8 cellular contexts compared by ENCODE assay signal in genomic region chr22:38706885-38707180, GRCh38. TPM values are rescaled to one million over a fixed set of nuclear protein-coding genes. Genes with fewer than 3 reads are reported as not detected.
DNase-seq lines count a peak whose midpoint lies in the region; ATAC-seq, FAIRE-seq and TF ChIP-seq lines count a peak whose summit lies in the region.

No MANE protein-coding gene starts in this region.

- H3K4me1 ChIP-seq in HUES6 (ENCODE audit: control insufficient read depth, insufficient read depth, low read length) (peaks cover 33% of the 10 kb centered on the region), mammary epithelial cell (ENCODE audit: insufficient read depth, low read length) (peaks cover 26% of the 10 kb centered on the region), mucosa of rectum (ENCODE audit: control insufficient read depth in 2 of 2, insufficient read depth in 2 of 2, low read length in 2 of 2) (peaks cover 23 to 27% of the 10 kb centered on the region in 2 donors)

- H3K79me2 ChIP-seq in mammary epithelial cell (ENCODE audit: insufficient read depth, low read length), result peaks cover 59% of the 10 kb centered on the region

- no peak for ATAC-seq in HG03378 (IDR thresholded peaks at IDR 0.05; ENCODE audit: unreplicated experiment)

- intact Hi-C loops in mammary epithelial cell (cut with micrococcal nuclease), result loop anchor here (1.0 to 5.0 kb wide), 2 partner anchors 11 to 205 kb away; no protein-coding TSS in a partner anchor

- H3K9me3 ChIP-seq in HUES6 (ENCODE audit: control insufficient read depth, insufficient read depth, low read depth, low read length), result no peaks in the 10 kb centered on the region
- no peaks in the 10 kb centered on the region for H3K9me3 ChIP-seq in mammary epithelial cell (replicated peaks; ENCODE audit: insufficient read depth, low read length)
- H3K9me3 ChIP-seq in mucosa of rectum (ENCODE audit: control insufficient read depth in 2 of 2, low read length in 2 of 2), result no peaks in the 10 kb centered on the region

- in situ Hi-C loops in mammary epithelial cell (cut with MboI; ENCODE audit: low sequenced_read_pairs in 2 of 2), result no loop called here

- peak overlapping the region; percentile 95 for H3K4me3 ChIP-seq in HUES6 (ENCODE audit: low read depth, low read length)
- peak overlapping the region; percentile 73 to 93 (median 84) for H3K4me3 ChIP-seq in mammary epithelial cell (replicated peaks in 1 of 3; ENCODE audit: insufficient read depth in 1 of 3, low read depth in 2 of 3, low read length in 3 of 3)
- H3K4me3 ChIP-seq in mucosa of rectum (ENCODE audit: low read length in 2 of 2), result peak overlapping the region; percentile 89 to 92

- WGBS in mammary epithelial cell (ENCODE audit: low coverage, missing lambda C conversion rate), result 9% methylated on average over 4 of the region's 4 CpGs

- H3K9ac ChIP-seq in HUES6 (ENCODE audit: low read length), result peak overlapping the region; percentile 77
- H3K9ac ChIP-seq in mammary epithelial cell (ENCODE audit: insufficient read depth, low read length), result peak overlapping the region; percentile 88
- H3K9ac ChIP-seq in mucosa of rectum (ENCODE audit: low read depth in 1 of 2, low read length in 2 of 2), result peak overlapping the region; percentile 91 to 99

- H2AFZ ChIP-seq in mammary epithelial cell (ENCODE audit: low read depth, low read length), result peak overlapping the region; percentile 81

- TSS peak; percentile 25 for BruUV-seq in mammary epithelial cell (replicated peaks; lab: Mats Ljungman, UMichigan)

- TF ChIP-seq CTCF in 22Rv1 (IDR thresholded peaks at IDR 0.05) (no peak), mammary epithelial cell (conservative IDR thresholded peaks at IDR 0.05 in 1 of 2, IDR thresholded peaks at IDR 0.05 in 1 of 2; ENCODE audit: extremely low read depth in 1 of 2, insufficient read depth in 1 of 2, low read depth in 1 of 2, low read length in 2 of 2) (no peak)

- H3K27ac ChIP-seq in 22Rv1 (peak overlapping the region; percentile 91), HUES6 (ENCODE audit: low read depth, low read length) (no peak overlapping the region), mammary epithelial cell (ENCODE audit: insufficient read depth, low read depth, low read length) (peak overlapping the region; percentile 86), mucosa of rectum (ENCODE audit: low read depth in 2 of 2, low read length in 2 of 2) (peak overlapping the region; percentile 95)

- peaks cover 6% of the 10 kb centered on the region for H4K20me1 ChIP-seq in mammary epithelial cell (ENCODE audit: insufficient read depth, low read length)

- no peak for FAIRE-seq in urothelium cell line (lab: Jason Lieb, UNC)

- DNase-seq in mammary epithelial cell (no peak), urothelium cell line (ENCODE audit: low spot score) (no peak), DMS53 (lab: John Stamatoyannopoulos, UW) (no peak), amygdala (lab: John Stamatoyannopoulos, UW) (no peak)

- H3K4me2 ChIP-seq in mammary epithelial cell (ENCODE audit: insufficient read depth, low read depth, low read length), result peak overlapping the region; percentile 93

- dilution Hi-C loops in mammary epithelial cell (cut with HindIII; ENCODE audit: low sequenced_read_pairs), result no loop called here

- H3K36me3 ChIP-seq in HUES6 (ENCODE audit: control insufficient read depth, insufficient read depth, low read length) (peaks cover 18% of the 10 kb centered on the region), mammary epithelial cell (ENCODE audit: insufficient read depth, low read length) (peaks cover 7% of the 10 kb centered on the region), mucosa of rectum (ENCODE audit: control insufficient read depth in 2 of 2, insufficient read depth in 2 of 2, low read length in 2 of 2) (peaks cover 0 to 21% of the 10 kb centered on the region in 2 donors)

- CTCF ChIA-PET in mammary epithelial cell (lab: Charles Lee; ENCODE audit: low non-redundant PET), result no interaction called here

- H3K27me3 ChIP-seq in HUES6 (ENCODE audit: control insufficient read depth, insufficient read depth, low read length) (no peaks in the 10 kb centered on the region), mammary epithelial cell (ENCODE audit: insufficient read depth, low read length) (no peaks in the 10 kb centered on the region), mucosa of rectum (ENCODE audit: control insufficient read depth in 2 of 2, insufficient read depth in 2 of 2, low read length in 2 of 2) (no peaks in the 10 kb centered on the region)

RNA-seq across cellular contexts. Expression of gene GTPBP1, which starts 1.1 kb away (rescaled TPM):
- 10 to 100 TPM; 23.0 to 47.4 TPM for total RNA-seq in mammary epithelial cell
- 20.1 TPM for polyA plus RNA-seq in mammary epithelial cell
- polyA minus RNA-seq in mammary epithelial cell, result 33.3 TPM

RNA-seq across cellular contexts. Expression of gene JOSD1, which starts 6.1 kb away (rescaled TPM):
- 10 to 100 TPM; 51.5 to 64.5 TPM for total RNA-seq in mammary epithelial cell
- polyA plus RNA-seq in mammary epithelial cell, result 42.8 TPM
- polyA minus RNA-seq in mammary epithelial cell, result 68.6 TPM

RNA-seq across cellular contexts. Expression of gene TOMM22, which starts 25.1 kb away (rescaled TPM):
- total RNA-seq in mammary epithelial cell, result 10 to 100 TPM; 56.5 to 76.7 TPM
- polyA plus RNA-seq in mammary epithelial cell, result 52.0 TPM
- polyA minus RNA-seq in mammary epithelial cell, result 20.8 TPM

RNA-seq across cellular contexts. Expression of gene SUN2, which starts 49.0 kb away (rescaled TPM):
- total RNA-seq in mammary epithelial cell, result 100 to 1,000 TPM in 1 of 2 donors, 10 to 100 TPM in 1; 70.3 to 106 TPM
- polyA plus RNA-seq in mammary epithelial cell, result 39.1 TPM
- polyA minus RNA-seq in mammary epithelial cell, result 142 TPM

RNA-seq across cellular contexts. Expression of gene CBY1, which starts 50.4 kb away (rescaled TPM):
- total RNA-seq in mammary epithelial cell, result 10 to 100 TPM; 19.5 to 34.1 TPM
- 38.1 TPM for polyA plus RNA-seq in mammary epithelial cell
- polyA minus RNA-seq in mammary epithelial cell, result 28.1 TPM
